28 cellular contexts compared by ENCODE assay signal in the genomic region with DNA sequence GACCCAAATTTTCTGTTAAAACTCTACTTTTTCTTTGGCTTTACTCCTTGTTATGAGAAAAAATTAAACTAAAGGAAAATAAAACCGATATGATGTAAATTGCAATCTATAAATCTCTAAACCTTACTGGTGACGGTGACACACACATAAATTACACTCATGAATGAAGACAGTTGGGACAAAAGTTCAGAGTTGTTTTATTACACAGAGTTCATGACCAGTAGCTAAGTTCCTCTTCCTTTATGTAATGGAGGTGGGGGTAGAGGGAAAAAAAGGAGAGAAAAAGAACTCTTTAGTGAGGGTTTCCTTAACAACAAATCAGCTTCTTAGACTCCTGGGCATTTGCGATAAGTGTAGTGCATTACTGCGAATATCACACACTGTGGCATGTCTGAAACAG.
"Had no signal": no experiment of that assay in that cellular context is flagged by ENCODE, and none has a peak within 500 bp of the region (broad histone marks: within the 10 kb centered on the region; RNA-seq: fewer than 3 reads in every experiment).

No MANE protein-coding gene starts in this region.

- ATAC-seq: activated CD4-positive, alpha-beta T cell treated with anti-CD3 and anti-CD28 coated beads for 36 hours; activated T-helper 17 cell treated with anti-CD3 and anti-CD28 coated beads, Interleukin-2, amount 50 U/mL, for 72 hours; Panc1; Right ventricle myocardium inferior; T-cell had no signal

- DNase-seq: activated CD4-positive, alpha-beta memory T cell treated with anti-CD3 and anti-CD28 coated beads, Interleukin-2, amount 10 ng/mL, durations not matched to agents 7 days and 5 days; activated CD4-positive, alpha-beta T cell treated with anti-CD3 and anti-CD28 coated beads for 36 hours; activated CD4-positive, alpha-beta T cell treated with anti-CD3 and anti-CD28 coated beads, Interleukin-2, amount 50 U/mL, for 1 hour; activated gamma-delta T cell; activated naive CD4-positive, alpha-beta T cell treated with anti-CD3 and anti-CD28 coated beads for 36 hours; activated T-cell treated with anti-CD3 and anti-CD28 coated beads for 4 hours; activated T-cell treated with anti-CD3 and anti-CD28 coated beads, Interleukin-2, amount 50 U/mL, for 48 hours; amygdala; KG1; NCI-H1092 treated with DMSO at 0.1 percent for 48 hours; NCI-H1436; NCI-H1694 treated with DMSO at 0.1 percent for 48 hours; NCI-H2029 treated with DMSO at 0.1 percent for 48 hours; NCI-H345; NCI-H510A; NCI-H526 treated with DMSO at 0.1 percent for 48 hours; NCI-H82; RPMI8226; T-cell; T-helper 2 cell; WERI-Rb-1 had no signal

- H3K36me3 Mint-ChIP-seq: activated naive CD8-positive, alpha-beta T cell; brain; T-cell had no signal

- H3K4me1 Mint-ChIP-seq: activated CD4-positive, alpha-beta memory T cell treated with anti-CD3 and anti-CD28 coated beads, Interleukin-2, amount 10 ng/mL, durations not matched to agents 7 days and 5 days; activated CD4-positive, alpha-beta T cell treated with anti-CD3 and anti-CD28 coated beads for 36 hours; activated T-helper 17 cell treated with anti-CD3 and anti-CD28 coated beads, Interleukin-2, amount 50 U/mL, for 72 hours; brain; central memory CD8-positive, alpha-beta T cell; T-cell had no signal

- H3K36me3 ChIP-seq: WERI-Rb-1 had no signal

- H3K27ac Mint-ChIP-seq: activated CD4-positive, alpha-beta memory T cell treated with anti-CD3 and anti-CD28 coated beads, Interleukin-2, amount 10 ng/mL, durations not matched to agents 7 days and 5 days; activated CD4-positive, alpha-beta T cell treated with anti-CD3 and anti-CD28 coated beads for 36 hours; activated naive CD4-positive, alpha-beta T cell treated with anti-CD3 and anti-CD28 coated beads for 36 hours; activated naive CD8-positive, alpha-beta T cell; activated T-helper 17 cell treated with anti-CD3 and anti-CD28 coated beads, Interleukin-2, amount 50 U/mL, for 72 hours; brain; T-cell had no signal

- H3K27me3 Mint-ChIP-seq: activated CD4-positive, alpha-beta memory T cell treated with anti-CD3 and anti-CD28 coated beads, Interleukin-2, amount 10 ng/mL, durations not matched to agents 7 days and 5 days; activated naive CD8-positive, alpha-beta T cell; activated T-helper 17 cell treated with anti-CD3 and anti-CD28 coated beads, Interleukin-2, amount 50 U/mL, for 72 hours; central memory CD8-positive, alpha-beta T cell; T-cell had no signal

- H3K4me3 Mint-ChIP-seq: activated CD4-positive, alpha-beta memory T cell treated with anti-CD3 and anti-CD28 coated beads, Interleukin-2, amount 10 ng/mL, durations not matched to agents 7 days and 5 days; activated CD4-positive, alpha-beta T cell treated with anti-CD3 and anti-CD28 coated beads for 36 hours; activated naive CD4-positive, alpha-beta T cell treated with anti-CD3 and anti-CD28 coated beads for 36 hours; activated naive CD8-positive, alpha-beta T cell; activated T-helper 17 cell treated with anti-CD3 and anti-CD28 coated beads, Interleukin-2, amount 50 U/mL, for 72 hours; brain; central memory CD8-positive, alpha-beta T cell; T-cell had no signal

- H3K4me3 ChIP-seq: SK-N-MC had no signal

- H3K27ac ChIP-seq: SK-N-MC, WERI-Rb-1 had no signal

- H3K9me3 Mint-ChIP-seq: activated T-helper 17 cell treated with anti-CD3 and anti-CD28 coated beads, Interleukin-2, amount 50 U/mL, for 72 hours had no signal
